ENCODE assay signal across 1 cellular context in genomic region chr10:73096452-73097304, GRCh38.
TF ChIP-seq lines count a peak whose summit lies in the region.

P4HA1 (minus strand) TSS chr10:73096866; CDS start chr10:73074883, 21,983 bp downstream.

TF ChIP-seq in HepG2, 621 proteins besides CTCF, POLR2A, EP300 and RAD21 (continued from another document and continues in another):
- no peak; the same call in 1 of the 2 replicates for TF ChIP-seq MYPOP (CRISPR knock-in tag; IDR thresholded peaks at IDR 0.05)
- peak; percentile 39; the same call in 1 of the 2 replicates for TF ChIP-seq ZSCAN21 (CRISPR knock-in tag; IDR thresholded peaks at IDR 0.05; ENCODE audit: borderline replicate concordance)
- TF ChIP-seq SRY (CRISPR knock-in tag; IDR thresholded peaks at IDR 0.05), result peak; percentile 89
- TF ChIP-seq REPIN1 (CRISPR knock-in tag; IDR thresholded peaks at IDR 0.05; ENCODE audit: borderline replicate concordance, low read depth), result peak; percentile 73; the same call in 1 of the 2 replicates
- TF ChIP-seq ZNF460 (CRISPR knock-in tag; IDR thresholded peaks at IDR 0.05; ENCODE audit: borderline replicate concordance), result no peak; the same call in 1 of the 2 replicates
- peak; percentile 42; the same call in 1 of the 2 replicates for TF ChIP-seq SRF (IDR thresholded peaks at IDR 0.05; ENCODE audit: low read depth, low read length)
- TF ChIP-seq MAFK (conservative IDR thresholded peaks at IDR 0.05 in 1 of 2, IDR thresholded peaks at IDR 0.05 in 1 of 2; ENCODE audit: low read length in 2 of 2), result no peak
- TF ChIP-seq ZNF607 (CRISPR knock-in tag; IDR thresholded peaks at IDR 0.05; ENCODE audit: borderline replicate concordance), result no peak
- no peak for TF ChIP-seq CEBPB (IDR thresholded peaks at IDR 0.05; ENCODE audit: borderline replicate concordance, low read depth, low read length)
- TF ChIP-seq RNF219 (CRISPR knock-in tag; IDR thresholded peaks at IDR 0.05), result no peak
- peak; percentile 54; the same call in 1 of the 2 replicates for TF ChIP-seq ZNF777 (CRISPR knock-in tag; IDR thresholded peaks at IDR 0.05)
- TF ChIP-seq ZNF142 (CRISPR knock-in tag; IDR thresholded peaks at IDR 0.05), result peak; percentile 70; the same call in 1 of the 2 replicates
- no peak for TF ChIP-seq PHB2 (IDR thresholded peaks at IDR 0.05; ENCODE audit: partially characterized antibody)
- peak; percentile 54 for TF ChIP-seq HNRNPLL (IDR thresholded peaks at IDR 0.05; ENCODE audit: low read depth, low read length, poor library complexity, severe bottlenecking)
- TF ChIP-seq AGO1 (IDR thresholded peaks at IDR 0.05; ENCODE audit: low read depth, low read length, poor library complexity, severe bottlenecking), result peak; percentile 70
- TF ChIP-seq MAFF (IDR thresholded peaks at IDR 0.05; ENCODE audit: low read depth, low read length), result no peak
- TF ChIP-seq BRD4 (CRISPR knock-in tag; IDR thresholded peaks at IDR 0.05), result 0 out of 2 replicates have a peak, but pooled peaks have one; percentile 27
- peak; percentile 76 for TF ChIP-seq GABPB1 (CRISPR knock-in tag; IDR thresholded peaks at IDR 0.05)
- peak; percentile 100 for TF ChIP-seq ZXDC (CRISPR knock-in tag; IDR thresholded peaks at IDR 0.05)
- TF ChIP-seq DNMT1 (CRISPR knock-in tag; IDR thresholded peaks at IDR 0.05), result peak; percentile 93; the same call in 1 of the 2 replicates
- peak; percentile 91 for TF ChIP-seq MAX (IDR thresholded peaks at IDR 0.05)
- TF ChIP-seq CHCHD3 (CRISPR knock-in tag; IDR thresholded peaks at IDR 0.05), result no peak
- peak; percentile 97 for TF ChIP-seq SALL1 (CRISPR knock-in tag; IDR thresholded peaks at IDR 0.05)
- no peak for TF ChIP-seq TCF7 (IDR thresholded peaks at IDR 0.05; ENCODE audit: low read depth)
- no peak for TF ChIP-seq IRF1 (CRISPR knock-in tag; IDR thresholded peaks at IDR 0.05; ENCODE audit: low read depth)
- no peak for TF ChIP-seq ATRX (CRISPR knock-in tag; IDR thresholded peaks at IDR 0.05; ENCODE audit: borderline replicate concordance)
- peak; percentile 51 for TF ChIP-seq U2AF1 (optimal IDR thresholded peaks at IDR 0.05; ENCODE audit: low read depth, low read length)
- peak; percentile 98 for TF ChIP-seq ZNF407 (CRISPR knock-in tag; IDR thresholded peaks at IDR 0.05; ENCODE audit: not compliant biosample characterization)
- TF ChIP-seq SP2 (CRISPR knock-in tag; IDR thresholded peaks at IDR 0.05), result no peak
- peak; percentile 76; the same call in 1 of the 2 replicates for TF ChIP-seq PHF20 (CRISPR knock-in tag; IDR thresholded peaks at IDR 0.05)
- no peak; the same call in 1 of the 2 replicates for TF ChIP-seq NR2F6 (IDR thresholded peaks at IDR 0.05)
- TF ChIP-seq NR2F6 (CRISPR knock-in tag; IDR thresholded peaks at IDR 0.05), result peak; percentile 6; the same call in 1 of the 2 replicates
- peak; percentile 98 for TF ChIP-seq GATAD2A (CRISPR knock-in tag; IDR thresholded peaks at IDR 0.05)
